In the genomic region with DNA sequence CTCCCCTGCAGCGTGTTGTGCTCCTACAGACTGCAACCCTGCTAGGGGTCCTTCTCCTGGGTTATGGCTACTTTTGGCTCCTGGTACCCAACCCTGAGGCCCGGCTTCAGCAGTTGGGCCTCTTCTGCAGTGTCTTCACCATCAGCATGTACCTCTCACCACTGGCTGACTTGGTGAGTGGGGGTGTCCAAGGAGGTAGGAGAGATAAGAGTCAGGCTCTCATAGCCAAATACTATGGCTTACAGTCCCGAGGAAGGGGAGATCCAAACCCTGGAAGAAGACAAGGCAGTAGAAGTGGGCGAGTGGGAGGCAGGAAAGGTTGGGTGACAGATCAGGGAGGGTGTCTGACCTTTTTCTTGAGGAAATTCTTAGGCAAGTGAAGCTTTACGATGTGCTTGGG, we compare ENCODE assay signal across 10 cellular contexts. TPM values are rescaled to one million over a fixed set of nuclear protein-coding genes. Genes with fewer than 3 reads are reported as not detected.
DNase-seq lines count a peak whose midpoint lies in the region; ATAC-seq and TF ChIP-seq lines count a peak whose summit lies in the region.
"Had no signal": no experiment of that assay in that cellular context is flagged by ENCODE, and none has a peak within 500 bp of the region (broad histone marks: within the 10 kb centered on the region; RNA-seq: fewer than 3 reads in every experiment).

No MANE protein-coding gene starts in this region.

- H3K27me3 Mint-ChIP-seq in activated CD4-positive, alpha-beta T cell treated with anti-CD3 and anti-CD28 coated beads, Interleukin-2, amount 10 ng/mL, durations not matched to agents 7 days and 5 days: no peaks in the 10 kb centered on the region
- peaks cover 3 to 4% of the 10 kb centered on the region in 2 donors for H3K27me3 Mint-ChIP-seq in effector memory CD8-positive, alpha-beta T cell

- TF ChIP-seq CTCF in RWPE1 (conservative IDR thresholded peaks at IDR 0.05; ENCODE audit: low read depth) (no peak), spleen (IDR thresholded peaks at IDR 0.05 in 8 of 11, conservative IDR thresholded peaks at IDR 0.05 in 3 of 11) (no peak)

- H3K27ac Mint-ChIP-seq in activated CD4-positive, alpha-beta T cell treated with anti-CD3 and anti-CD28 coated beads, Interleukin-2, amount 10 ng/mL, durations not matched to agents 7 days and 5 days: peak overlapping the region; percentile 98
- peak overlapping the region; percentile 96 to 98 for H3K27ac Mint-ChIP-seq in effector memory CD8-positive, alpha-beta T cell

- H3K27ac ChIP-seq in RWPE1: peak overlapping the region; percentile 99
- H3K27ac ChIP-seq in spleen: peak overlapping the region in 7 of 8 donors; percentile 95 to 98 (median 97)

- WGBS in spleen, 5 donors: 84 to 93% (median 86%) methylated on average over 5 of the region's 5 CpGs

- ATAC-seq in effector memory CD8-positive, alpha-beta T cell (replicated peaks): no peak
- ATAC-seq in GM21447 (IDR thresholded peaks at IDR 0.05; ENCODE audit: unreplicated experiment): no peak

- H3K9me3 ChIP-seq in spleen: no peaks in the 10 kb centered on the region

- no peaks in the 10 kb centered on the region for H3K27me3 ChIP-seq in spleen (replicated peaks in 1 of 7)

- CTCF ChIA-PET in activated CD4-positive, alpha-beta T cell treated with anti-CD3 and anti-CD28 coated beads, Interleukin-2, amount 10 ng/mL, durations not matched to agents 7 days and 5 days (lab: Charles Lee): interaction anchor here (0.6 to 2.0 kb wide), 5 partner anchors 35 to 112 kb away, joined by 3 to 13 read pairs (median 5); partner anchors contain the start of gene KRTCAP2
- CTCF ChIA-PET in RWPE1 (lab: Yijun Ruan, JAX): interaction anchor here (0.7 to 1.8 kb wide), 3 partner anchors 30 to 864 kb away, joined by 4 to 5 read pairs (median 5); no protein-coding TSS in a partner anchor

- POLR2A ChIA-PET in activated CD4-positive, alpha-beta T cell treated with anti-CD3 and anti-CD28 coated beads, Interleukin-2, amount 10 ng/mL, durations not matched to agents 7 days and 5 days (lab: Charles Lee): no interaction called here
- POLR2A ChIA-PET in RWPE1 (lab: Yijun Ruan, JAX; ENCODE audit: low non-redundant PET): no interaction called here

- TF ChIP-seq POLR2A in spleen (IDR thresholded peaks at IDR 0.05): no peak

- peaks cover 23% of the 10 kb centered on the region for H3K36me3 Mint-ChIP-seq in activated CD4-positive, alpha-beta T cell treated with anti-CD3 and anti-CD28 coated beads, Interleukin-2, amount 10 ng/mL, durations not matched to agents 7 days and 5 days (ENCODE audit: low read depth)
- H3K36me3 Mint-ChIP-seq in effector memory CD8-positive, alpha-beta T cell (ENCODE audit: insufficient read depth): peaks cover 14% of the 10 kb centered on the region

- H3K9me3 Mint-ChIP-seq in activated CD4-positive, alpha-beta T cell treated with anti-CD3 and anti-CD28 coated beads, Interleukin-2, amount 10 ng/mL, durations not matched to agents 7 days and 5 days: no peaks in the 10 kb centered on the region
- H3K9me3 Mint-ChIP-seq in effector memory CD8-positive, alpha-beta T cell: no peaks in the 10 kb centered on the region

- H3K36me3 ChIP-seq in spleen: peaks cover 0 to 28% (median 0%) of the 10 kb centered on the region in 6 donors

- intact Hi-C loops in spleen (cut with DNase I; ENCODE audit: low total_unique reads): no loop called here

- DNase-seq in activated CD4-positive, alpha-beta T cell treated with anti-CD3 and anti-CD28 coated beads, Interleukin-2, amount 10 ng/mL, durations not matched to agents 7 days and 5 days: no peak
- no peak for DNase-seq in activated CD4-positive, alpha-beta T cell treated with anti-CD3 and anti-CD28 coated beads for 1 hour
- no peak for DNase-seq in RWPE1 (ENCODE audit: low spot score)
- DNase-seq in effector memory CD8-positive, alpha-beta T cell: no peak
- peak; percentile 47 for DNase-seq in spleen
- DNase-seq in NCI-H226: no peak
- no peak for DNase-seq in stimulated activated CD4-positive, alpha-beta T cell treated with anti-CD3 and anti-CD28 coated beads, Interleukin-12 subunit alpha, Interleukin-12 subunit beta, amount 100 ng/mL, for 4 hours
- DNase-seq: NCI-H1105 treated with DMSO at 0.1 percent for 48 hours, NCI-H774 had no signal

- H3K4me3 ChIP-seq in spleen: peak overlapping the region in 2 of 8 donors; percentile 72 to 92

- H3K4me1 Mint-ChIP-seq in activated CD4-positive, alpha-beta T cell treated with anti-CD3 and anti-CD28 coated beads, Interleukin-2, amount 10 ng/mL, durations not matched to agents 7 days and 5 days: peaks cover 45% of the 10 kb centered on the region
- peaks cover 32 to 40% of the 10 kb centered on the region in 2 donors for H3K4me1 Mint-ChIP-seq in effector memory CD8-positive, alpha-beta T cell (ENCODE audit: low read depth in 2 of 2)

- peaks cover 33 to 59% (median 49%) of the 10 kb centered on the region in 6 donors for H3K4me1 ChIP-seq in spleen

- H3K4me3 Mint-ChIP-seq in activated CD4-positive, alpha-beta T cell treated with anti-CD3 and anti-CD28 coated beads, Interleukin-2, amount 10 ng/mL, durations not matched to agents 7 days and 5 days: peak overlapping the region; percentile 98
- H3K4me3 Mint-ChIP-seq in effector memory CD8-positive, alpha-beta T cell: peak overlapping the region; percentile 88 to 95

RNA-seq across cellular contexts. Expression of gene SLC50A1, which starts 1.9 kb away (rescaled TPM):
- 10 to 100 TPM; 37.2 to 42.3 TPM for total RNA-seq in activated CD4-positive, alpha-beta T cell treated with anti-CD3 and anti-CD28 coated beads, Interleukin-2, amount 10 ng/mL, durations not matched to agents 7 days and 5 days
- 10 to 100 TPM; 28.4 to 41.4 (median 38.2) TPM for total RNA-seq in spleen
- 10 to 100 TPM; 60.1 to 73.8 (median 72.5) TPM for polyA plus RNA-seq in spleen

RNA-seq across cellular contexts. Expression of gene DPM3, which starts 2.8 kb away (rescaled TPM):
- total RNA-seq in activated CD4-positive, alpha-beta T cell treated with anti-CD3 and anti-CD28 coated beads, Interleukin-2, amount 10 ng/mL, durations not matched to agents 7 days and 5 days: 10 to 100 TPM; 50.1 to 58.9 TPM
- total RNA-seq in spleen: 10 to 100 TPM; 25.0 to 62.4 (median 49.9) TPM
- polyA plus RNA-seq in spleen: 100 to 1,000 TPM; 205 to 262 (median 229) TPM

RNA-seq across cellular contexts. Expression of gene EFNA1, which starts 9.9 kb away (rescaled TPM):
- total RNA-seq in activated CD4-positive, alpha-beta T cell treated with anti-CD3 and anti-CD28 coated beads, Interleukin-2, amount 10 ng/mL, durations not matched to agents 7 days and 5 days: under 1 TPM in 1 of 2 experiments, not detected in 1; 0.15 TPM
- total RNA-seq in spleen: 10 to 100 TPM in 5 of 7 donors, 1 to 10 TPM in 2; 8.0 to 19.4 (median 10.3) TPM
- polyA plus RNA-seq in spleen: 1 to 10 TPM; 3.7 to 8.0 (median 7.8) TPM

RNA-seq across cellular contexts. Expression of gene KRTCAP2, which starts 35.6 kb away (rescaled TPM):
- 100 to 1,000 TPM; 183 to 308 TPM for total RNA-seq in activated CD4-positive, alpha-beta T cell treated with anti-CD3 and anti-CD28 coated beads, Interleukin-2, amount 10 ng/mL, durations not matched to agents 7 days and 5 days
- 100 to 1,000 TPM; 113 to 154 (median 136) TPM for total RNA-seq in spleen
- polyA plus RNA-seq in spleen: 100 to 1,000 TPM; 193 to 203 (median 200) TPM

RNA-seq across cellular contexts. Expression of gene TRIM46, which starts 36.1 kb away (rescaled TPM):
- total RNA-seq in activated CD4-positive, alpha-beta T cell treated with anti-CD3 and anti-CD28 coated beads, Interleukin-2, amount 10 ng/mL, durations not matched to agents 7 days and 5 days: 10 to 100 TPM; 14.2 to 15.5 TPM
- total RNA-seq in spleen: 1 to 10 TPM in 6 of 7 donors, under 1 TPM in 1; 0.83 to 3.6 (median 1.6) TPM
- polyA plus RNA-seq in spleen: under 1 TPM; 0.35 to 0.77 (median 0.46) TPM

Comparison
In these comparisons a context has a peak if more than half of its experiments do, and no peak if none do; other contexts are left out.
1. RNA of gene EFNA1, which starts 9.9 kb away (total RNA-seq): 8.0 to 19.4 TPM in spleen; 0.15 TPM in activated CD4-positive, alpha-beta T cell treated with anti-CD3 and anti-CD28 coated beads, Interleukin-2, amount 10 ng/mL, durations not matched to agents 7 days and 5 days; every median in the first group is over 4 times any median in the second.